8 cellular contexts compared by ENCODE assay signal in the genomic region with DNA sequence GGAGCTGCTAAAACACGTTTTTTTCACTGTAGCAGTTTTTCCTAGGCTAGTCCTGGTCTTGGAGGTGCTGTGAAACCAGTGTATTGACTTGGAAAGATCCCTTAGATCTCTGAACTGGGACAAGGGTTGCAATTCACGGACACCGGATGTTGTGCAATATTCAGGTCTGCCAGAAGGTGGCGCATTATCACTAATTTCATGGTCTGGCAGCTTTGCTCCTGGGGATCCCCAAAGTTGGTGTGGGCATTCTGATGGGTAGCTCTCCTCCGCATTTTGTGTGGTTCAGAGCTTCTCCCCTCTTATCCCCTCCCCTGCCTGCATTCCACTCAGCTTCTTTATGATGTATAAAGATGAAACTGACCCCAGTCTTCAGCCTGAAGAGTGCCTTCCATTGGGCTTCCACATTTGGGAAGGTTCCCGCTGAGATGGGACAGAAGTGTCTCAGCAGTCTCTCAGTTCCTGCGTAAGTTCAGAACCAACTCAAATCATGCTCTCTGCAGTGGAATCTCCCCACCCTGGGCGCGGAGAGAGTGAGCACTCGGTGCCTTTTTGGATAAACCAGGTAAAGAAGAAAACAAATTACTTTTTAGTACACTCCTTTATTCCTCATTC.
DNase-seq lines count a peak whose midpoint lies in the region; ATAC-seq and TF ChIP-seq lines count a peak whose summit lies in the region.

No MANE protein-coding gene starts in this region.

- peak; percentile 83 for TF ChIP-seq CTCF in GM12873 (IDR thresholded peaks at IDR 0.05; ENCODE audit: insufficient read depth, low read depth, low read length, missing control alignments)

- DNase-seq in AML-193 (lab: John Stamatoyannopoulos, UW) (peak; percentile 22 to 25), NCI-H2107 treated with DMSO at 0.1 percent for 48 hours (lab: John Stamatoyannopoulos, UW; ENCODE audit: unreplicated experiment) (peak; percentile 74), hypothalamus (lab: John Stamatoyannopoulos, UW) (peak in 43 of 51 donors; percentile 2 to 79 (median 28))
- peak; percentile 46 to 60 for DNase-seq in activated T-cell treated with anti-CD3 and anti-CD28 coated beads, Interleukin-2, amount 50 U/mL, for 48 hours
- DNase-seq in stimulated activated CD4-positive, alpha-beta T cell treated with anti-CD3 and anti-CD28 coated beads, Interleukin-4, amount 100 ng/mL, for 1 hour = peak; percentile 2

- ATAC-seq in HG02885 (IDR thresholded peaks at IDR 0.05; ENCODE audit: poor library complexity, unreplicated experiment) = peak; percentile 80
- no peak for ATAC-seq in GM18520 (IDR thresholded peaks at IDR 0.05; ENCODE audit: unreplicated experiment)

Comparison
In these comparisons a context has a peak if more than half of its experiments do, and no peak if none do; other contexts are left out.
1. DNase-seq: peak in every context shown above with its lines; median percentile 74 in NCI-H2107 treated with DMSO at 0.1 percent for 48 hours; 53 in activated T-cell treated with anti-CD3 and anti-CD28 coated beads, Interleukin-2, amount 50 U/mL, for 48 hours; 28 in hypothalamus; 24 in AML-193; 2 in stimulated activated CD4-positive, alpha-beta T cell treated with anti-CD3 and anti-CD28 coated beads, Interleukin-4, amount 100 ng/mL, for 1 hour.